Comparison of ENCODE assay signal across 8 cellular contexts in genomic region chrX:135295238-135295943, GRCh38. TPM values are rescaled to one million over a fixed set of nuclear protein-coding genes. Genes with fewer than 3 reads are reported as not detected.
DNase-seq lines count a peak whose midpoint lies in the region; ATAC-seq, FAIRE-seq and TF ChIP-seq lines count a peak whose summit lies in the region.

No MANE protein-coding gene starts in this region.

- H3K9me3 Mint-ChIP-seq in T-helper 1 cell treated with Interleukin-12 subunit alpha and Interleukin-12 subunit beta and Interleukin-4 antibody, amounts not matched to agents 30 μg/mL and 1 μg/mL, for 36 hours: peaks cover 18% of the 10 kb centered on the region
- H3K9me3 Mint-ChIP-seq in astrocyte (ENCODE audit: unreplicated experiment): no peaks in the 10 kb centered on the region

- no peaks in the 10 kb centered on the region for H4K20me1 ChIP-seq in astrocyte (ENCODE audit: insufficient read depth, low read length)

- FAIRE-seq in astrocyte (lab: Jason Lieb, UNC): peak; percentile 83

- peak overlapping the region; percentile 60 for H3K9ac ChIP-seq in astrocyte (ENCODE audit: low read length)

- H3K4me2 ChIP-seq in astrocyte (ENCODE audit: low read length): peak overlapping the region; percentile 88

- peak overlapping the region; percentile 81 for H3K27ac Mint-ChIP-seq in T-helper 1 cell treated with Interleukin-12 subunit alpha and Interleukin-12 subunit beta and Interleukin-4 antibody, amounts not matched to agents 30 μg/mL and 1 μg/mL, for 36 hours
- H3K27ac Mint-ChIP-seq in astrocyte (ENCODE audit: unreplicated experiment): no peak overlapping the region

- no peak overlapping the region for H3K27ac ChIP-seq in astrocyte (ENCODE audit: low read depth, low read length)

- H3K79me2 ChIP-seq in astrocyte (ENCODE audit: insufficient read depth, low read length): no peaks in the 10 kb centered on the region

- H3K27me3 Mint-ChIP-seq in T-helper 1 cell treated with Interleukin-12 subunit alpha and Interleukin-12 subunit beta and Interleukin-4 antibody, amounts not matched to agents 30 μg/mL and 1 μg/mL, for 36 hours (ENCODE audit: low read depth): no peaks in the 10 kb centered on the region
- H3K27me3 Mint-ChIP-seq in astrocyte (ENCODE audit: low read depth, unreplicated experiment): no peaks in the 10 kb centered on the region

- TF ChIP-seq CTCF in GM10266 (IDR thresholded peaks at IDR 0.05; ENCODE audit: control insufficient read depth, insufficient read depth, low read depth, missing control alignments) (peak; percentile 21), astrocyte (IDR thresholded peaks at IDR 0.05; ENCODE audit: insufficient read depth, low read depth, low read length) (no peak)

- H2AFZ ChIP-seq in astrocyte (ENCODE audit: low read depth, low read length): peak overlapping the region; percentile 52

- peaks cover 25% of the 10 kb centered on the region for H3K36me3 Mint-ChIP-seq in T-helper 1 cell treated with Interleukin-12 subunit alpha and Interleukin-12 subunit beta and Interleukin-4 antibody, amounts not matched to agents 30 μg/mL and 1 μg/mL, for 36 hours (ENCODE audit: low read depth)
- H3K36me3 Mint-ChIP-seq in astrocyte (ENCODE audit: low read depth, unreplicated experiment): peaks cover 3% of the 10 kb centered on the region

- H3K9me3 ChIP-seq in astrocyte (ENCODE audit: insufficient read depth, low read depth, low read length): no peaks in the 10 kb centered on the region

- DNase-seq in GM10266 (ENCODE audit: extremely low spot score) (peak; percentile 43), astrocyte (ENCODE audit: low read depth) (peak; percentile 31), iPS-NIHi11 (ENCODE audit: low spot score) (peak; percentile 43), NCI-H1417 (lab: John Stamatoyannopoulos, UW) (no peak), NCI-H128 (lab: John Stamatoyannopoulos, UW; ENCODE audit: unreplicated experiment) (no peak)
- DNase-seq in stimulated activated CD4-positive, alpha-beta T cell treated with anti-CD3 and anti-CD28 coated beads, Interleukin-1b, Interleukin-23, amount 100 ng/mL, for 4 hours (ENCODE audit: low read depth in 2 of 2): peak; percentile 36 to 47

- no peaks in the 10 kb centered on the region for H3K36me3 ChIP-seq in astrocyte (ENCODE audit: insufficient read depth, low read length)

- no peaks in the 10 kb centered on the region for H3K4me1 ChIP-seq in astrocyte (ENCODE audit: insufficient read depth, low read length)

- peak overlapping the region; percentile 51 for H3K4me3 ChIP-seq in astrocyte (ENCODE audit: insufficient read depth, low read depth, low read length)

- peak; percentile 99 for ATAC-seq in HG02588 (IDR thresholded peaks at IDR 0.05; ENCODE audit: unreplicated experiment)

- no peaks in the 10 kb centered on the region for H3K27me3 ChIP-seq in astrocyte (ENCODE audit: insufficient read depth, low read length)

- peak overlapping the region; percentile 86 for H3K4me3 Mint-ChIP-seq in T-helper 1 cell treated with Interleukin-12 subunit alpha and Interleukin-12 subunit beta and Interleukin-4 antibody, amounts not matched to agents 30 μg/mL and 1 μg/mL, for 36 hours
- no peak overlapping the region for H3K4me3 Mint-ChIP-seq in astrocyte (ENCODE audit: unreplicated experiment)

- H3K4me1 Mint-ChIP-seq in T-helper 1 cell treated with Interleukin-12 subunit alpha and Interleukin-12 subunit beta and Interleukin-4 antibody, amounts not matched to agents 30 μg/mL and 1 μg/mL, for 36 hours (ENCODE audit: low read depth): peaks cover 6% of the 10 kb centered on the region
- H3K4me1 Mint-ChIP-seq in astrocyte (ENCODE audit: low read depth, unreplicated experiment): no peaks in the 10 kb centered on the region

RNA-seq across cellular contexts. Expression of gene ETDC, which starts 13.9 kb away (rescaled TPM):
- not detected in 2 replicates for total RNA-seq in astrocyte

RNA-seq across cellular contexts. Expression of gene ETDA, which starts 43.5 kb away (rescaled TPM):
- total RNA-seq in astrocyte: not detected in 2 replicates

RNA-seq across cellular contexts. Expression of gene ZNF75D, which starts 48.5 kb away (rescaled TPM):
- total RNA-seq in astrocyte: 5.2 and 5.4 TPM in 2 replicates

RNA-seq across cellular contexts. Expression of gene ZNF449, which starts 49.2 kb away (rescaled TPM):
- total RNA-seq in astrocyte: 6.6 and 6.8 TPM in 2 replicates

Comparison
In these comparisons a context has a peak if more than half of its experiments do, and no peak if none do; other contexts are left out.
1. DNase-seq: peak in GM10266 (single experiment), astrocyte (single experiment), iPS-NIHi11 (single experiment) and stimulated activated CD4-positive, alpha-beta T cell treated with anti-CD3 and anti-CD28 coated beads, Interleukin-1b, Interleukin-23, amount 100 ng/mL, for 4 hours (2 of 2); none in NCI-H1417 (0 of 3) and NCI-H128 (single experiment).